18 cellular contexts compared by ENCODE assay signal in genomic region chr7:129149546-129149945, GRCh38. TPM values are rescaled to one million over a fixed set of nuclear protein-coding genes. Genes with fewer than 3 reads are reported as not detected.
"Had no signal": no experiment of that assay in that cellular context is flagged by ENCODE, and none has a peak within 500 bp of the region (broad histone marks: within the 10 kb centered on the region; RNA-seq: fewer than 3 reads in every experiment).

No MANE protein-coding gene starts in this region.

- H3K4me3 ChIP-seq: adrenal gland, dorsolateral prefrontal cortex, gastroesophageal sphincter, transverse colon had no signal

- H3K27ac Mint-ChIP-seq: activated CD4-positive, alpha-beta memory T cell treated with anti-CD3 and anti-CD28 coated beads, Interleukin-2, amount 10 ng/mL, durations not matched to agents 7 days and 5 days; activated naive CD4-positive, alpha-beta T cell treated with anti-CD3 and anti-CD28 coated beads, Interleukin-2, amount 50 U/mL, for 24 hours; natural killer cell treated with Interleukin-12 subunit alpha and Interleukin-12 subunit beta and Interleukin-15 and Interleukin-18, amount 100 ng/mL, for 72 hours had no signal

- H3K9me3 Mint-ChIP-seq: activated CD4-positive, alpha-beta memory T cell treated with anti-CD3 and anti-CD28 coated beads, Interleukin-2, amount 10 ng/mL, durations not matched to agents 7 days and 5 days; activated naive CD4-positive, alpha-beta T cell treated with anti-CD3 and anti-CD28 coated beads, Interleukin-2, amount 50 U/mL, for 24 hours; activated T-cell treated with anti-CD3 and anti-CD28 coated beads, Interleukin-2, amount 50 U/mL, for 4 hours; natural killer cell treated with Interleukin-12 subunit alpha and Interleukin-12 subunit beta and Interleukin-15 and Interleukin-18, amount 100 ng/mL, for 72 hours; T-cell had no signal

- ATAC-seq: activated T-cell treated with anti-CD3 and anti-CD28 coated beads, Interleukin-2, amount 50 U/mL, for 4 hours; natural killer cell treated with Interleukin-12 subunit alpha and Interleukin-12 subunit beta and Interleukin-15 and Interleukin-18, amount 100 ng/mL, for 72 hours; T-cell had no signal

- H3K27me3 Mint-ChIP-seq: activated naive CD4-positive, alpha-beta T cell treated with anti-CD3 and anti-CD28 coated beads, Interleukin-2, amount 50 U/mL, for 24 hours had no signal

- H3K36me3 Mint-ChIP-seq: activated naive CD4-positive, alpha-beta T cell treated with anti-CD3 and anti-CD28 coated beads, Interleukin-2, amount 50 U/mL, for 24 hours; natural killer cell treated with Interleukin-12 subunit alpha and Interleukin-12 subunit beta and Interleukin-15 and Interleukin-18, amount 100 ng/mL, for 72 hours; T-cell had no signal

- H3K4me3 Mint-ChIP-seq: activated CD4-positive, alpha-beta memory T cell treated with anti-CD3 and anti-CD28 coated beads, Interleukin-2, amount 10 ng/mL, durations not matched to agents 7 days and 5 days; activated naive CD4-positive, alpha-beta T cell treated with anti-CD3 and anti-CD28 coated beads, Interleukin-2, amount 50 U/mL, for 24 hours; activated T-cell treated with anti-CD3 and anti-CD28 coated beads, Interleukin-2, amount 50 U/mL, for 4 hours; natural killer cell treated with Interleukin-12 subunit alpha and Interleukin-12 subunit beta and Interleukin-15 and Interleukin-18, amount 100 ng/mL, for 72 hours; T-cell had no signal

- DNase-seq: activated CD4-positive, alpha-beta memory T cell treated with anti-CD3 and anti-CD28 coated beads, Interleukin-2, amount 10 ng/mL, durations not matched to agents 7 days and 5 days; activated CD4-positive, alpha-beta T cell treated with anti-CD3 and anti-CD28 coated beads for 4 hours; activated effector memory CD4-positive, alpha-beta T cell treated with anti-CD3 and anti-CD28 coated beads, Interleukin-2, amount 50 U/mL, for 16 hours; activated T-cell treated with anti-CD3 and anti-CD28 coated beads, Interleukin-2, amount 50 U/mL, for 4 hours; dorsolateral prefrontal cortex; islet precursor cell; nucleus accumbens; posterior cingulate gyrus; retina; stimulated activated CD4-positive, alpha-beta T cell treated with anti-CD3 and anti-CD28 coated beads, Interleukin-15, amount 100 ng/mL, for 24 hours; stimulated activated CD4-positive, alpha-beta T cell treated with anti-CD3 and anti-CD28 coated beads, Interleukin-4, amount 100 ng/mL, for 1 hour; stimulated activated naive CD4-positive, alpha-beta T cell treated with Interleukin-2 at 50 U/mL for 16 hours; T-cell; transverse colon had no signal

RNA-seq across cellular contexts. Expression of gene SMO, which starts 38.9 kb away (rescaled TPM):
- total RNA-seq: activated CD4-positive, alpha-beta memory T cell treated with anti-CD3 and anti-CD28 coated beads, Interleukin-2, amount 10 ng/mL, durations not matched to agents 7 days and 5 days had no signal
